ENCODE assay signal across 8 cellular contexts in genomic region chr1:91020967-91021685, GRCh38.
DNase-seq lines count a peak whose midpoint lies in the region; ATAC-seq and TF ChIP-seq lines count a peak whose summit lies in the region.

No MANE protein-coding gene starts in this region.

- ATAC-seq in HG02588 (IDR thresholded peaks at IDR 0.05; ENCODE audit: unreplicated experiment): peak; percentile 41

- no peaks in the 10 kb centered on the region for H3K27me3 Mint-ChIP-seq in T-helper 2 cell treated with Interferon-gamma antibody and Interleukin-4, amounts not matched to agents 5 μg/mL and 100 μg/mL, for 36 hours (ENCODE audit: low read depth)

- no peak for TF ChIP-seq CTCF in GM12865 (IDR thresholded peaks at IDR 0.05; ENCODE audit: insufficient read depth, low read depth, low read length, missing control alignments)

- H3K4me1 Mint-ChIP-seq in T-helper 2 cell treated with Interferon-gamma antibody and Interleukin-4, amounts not matched to agents 5 μg/mL and 100 μg/mL, for 36 hours (ENCODE audit: low read depth): peaks cover 30% of the 10 kb centered on the region

- H3K27ac Mint-ChIP-seq in T-helper 2 cell treated with Interferon-gamma antibody and Interleukin-4, amounts not matched to agents 5 μg/mL and 100 μg/mL, for 36 hours: peak overlapping the region; percentile 99

- H3K4me3 Mint-ChIP-seq in T-helper 2 cell treated with Interferon-gamma antibody and Interleukin-4, amounts not matched to agents 5 μg/mL and 100 μg/mL, for 36 hours: peak overlapping the region; percentile 95

- no peaks in the 10 kb centered on the region for H3K9me3 Mint-ChIP-seq in T-helper 2 cell treated with Interferon-gamma antibody and Interleukin-4, amounts not matched to agents 5 μg/mL and 100 μg/mL, for 36 hours

- peak; percentile 87 for DNase-seq in GM12865 (ENCODE audit: low read depth)
- peak; percentile 88 for DNase-seq in NCI-H1092 (lab: John Stamatoyannopoulos, UW)
- DNase-seq in T-helper 2 cell treated with Interferon-gamma antibody and Interleukin-4, amounts not matched to agents 5 μg/mL and 100 μg/mL, for 36 hours (ENCODE audit: low spot score): peak; percentile 66
- DNase-seq in anterior cingulate cortex (lab: John Stamatoyannopoulos, UW): peak in 50 of 58 donors; percentile 30 to 88 (median 76)
- DNase-seq in hepatic stellate cell (ENCODE audit: low spot score): peak; percentile 70
- DNase-seq in retina: peak; percentile 83
- no peak for DNase-seq in GOT3 (lab: John Stamatoyannopoulos, UW)

- peaks cover 26% of the 10 kb centered on the region for H3K36me3 Mint-ChIP-seq in T-helper 2 cell treated with Interferon-gamma antibody and Interleukin-4, amounts not matched to agents 5 μg/mL and 100 μg/mL, for 36 hours (ENCODE audit: low read depth)

- H3K4me3 ChIP-seq in GM12865 (ENCODE audit: low read depth, low read length): peak overlapping the region; percentile 92
